ENCODE assay signal across 1 cellular context in genomic region chr6:18595774-18596528, GRCh38.
TF ChIP-seq lines count a peak whose summit lies in the region.

No MANE protein-coding gene starts in this region.

TF ChIP-seq in K562, 482 proteins besides CTCF, POLR2A, EP300 and RAD21 (continued from another document):
- TF ChIP-seq RBM14 (IDR thresholded peaks at IDR 0.05; ENCODE audit: borderline replicate concordance, insufficient read depth, low read depth, low read length) (no peak), ZNF174 (CRISPR knock-in tag; IDR thresholded peaks at IDR 0.05) (no peak), MYC (IDR thresholded peaks at IDR 0.05; ENCODE audit: low read depth, low read length) (no peak), MYC (CRISPR knock-in tag; IDR thresholded peaks at IDR 0.05; ENCODE audit: borderline replicate concordance, low read depth) (no peak), CC2D1A (IDR thresholded peaks at IDR 0.05) (0 out of 2 replicates have a peak, but pooled peaks have one; percentile 16), FOXK2 (conservative IDR thresholded peaks at IDR 0.05 in 1 of 2, IDR thresholded peaks at IDR 0.05 in 1 of 2; ENCODE audit: low read depth in 2 of 2) (no peak), ETV6 (IDR thresholded peaks at IDR 0.05; ENCODE audit: borderline replicate concordance in 1 of 2, low read depth in 2 of 2, low read length in 1 of 2) (no peak), ETV6 (CRISPR knock-in tag; IDR thresholded peaks at IDR 0.05; ENCODE audit: borderline replicate concordance) (no peak), SAFB2 (IDR thresholded peaks at IDR 0.05; ENCODE audit: borderline replicate concordance, low read depth, low read length, severe bottlenecking) (no peak), ESRRA (IDR thresholded peaks at IDR 0.05; ENCODE audit: borderline replicate concordance, low read depth) (no peak), THRAP3 (IDR thresholded peaks at IDR 0.05; ENCODE audit: borderline replicate concordance) (no peak), ZSCAN29 (IDR thresholded peaks at IDR 0.05) (no peak), RREB1 (CRISPR knock-in tag; IDR thresholded peaks at IDR 0.05) (no peak), MAZ (CRISPR knock-in tag; conservative IDR thresholded peaks at IDR 0.05 in 1 of 2, IDR thresholded peaks at IDR 0.05 in 1 of 2) (peak in 1 of 2 experiments; percentile 41; a peak in 1 of 4 replicates), CBX3 (IDR thresholded peaks at IDR 0.05; ENCODE audit: borderline replicate concordance in 1 of 2, low read length in 2 of 2) (no peak), BHLHE40 (IDR thresholded peaks at IDR 0.05; ENCODE audit: low read length) (no peak), E4F1 (CRISPR knock-in tag; IDR thresholded peaks at IDR 0.05; ENCODE audit: borderline replicate concordance) (no peak), E2F6 (IDR thresholded peaks at IDR 0.05; ENCODE audit: borderline replicate concordance in 1 of 2, extremely low read depth in 1 of 2, insufficient read depth in 1 of 2, insufficient read length in 1 of 2, low read depth in 1 of 2, low read length in 1 of 2, poor library complexity in 1 of 2, severe bottlenecking in 1 of 2) (no peak), SRF (CRISPR knock-in tag; IDR thresholded peaks at IDR 0.05) (0 out of 4 replicates have a peak, but pooled peaks of 1 of the 2 experiments have one; percentile 27), NFE2 (IDR thresholded peaks at IDR 0.05; ENCODE audit: low read depth) (no peak), NFIC (IDR thresholded peaks at IDR 0.05) (no peak), ZNF12 (CRISPR knock-in tag; IDR thresholded peaks at IDR 0.05) (no peak), ZNF766 (CRISPR knock-in tag; conservative IDR thresholded peaks at IDR 0.05) (0 out of 2 replicates have a peak, but pooled peaks have one; percentile 27), ZNF253 (CRISPR knock-in tag; conservative IDR thresholded peaks at IDR 0.05) (no peak), SMARCA4 (IDR thresholded peaks at IDR 0.05) (no peak), SMC3 (conservative IDR thresholded peaks at IDR 0.05; ENCODE audit: insufficient read depth, low read depth, low read length) (peak; percentile 74; the same call in 1 of the 2 replicates), EGR1 (conservative IDR thresholded peaks at IDR 0.05) (peak; percentile 46), ZBTB11 (CRISPR knock-in tag; IDR thresholded peaks at IDR 0.05) (no peak), TEAD4 (IDR thresholded peaks at IDR 0.05; ENCODE audit: low read length) (no peak), TEAD4 (CRISPR knock-in tag; IDR thresholded peaks at IDR 0.05; ENCODE audit: borderline replicate concordance) (no peak), STAG1 (CRISPR knock-in tag; IDR thresholded peaks at IDR 0.05; ENCODE audit: borderline replicate concordance) (peak; percentile 49; the same call in 1 of the 2 replicates), HOXB6 (CRISPR knock-in tag; IDR thresholded peaks at IDR 0.05; ENCODE audit: borderline replicate concordance) (no peak), FUS (optimal IDR thresholded peaks at IDR 0.05; ENCODE audit: low read depth, low read length) (no peak)
- TF ChIP-seq, protein P1, sequence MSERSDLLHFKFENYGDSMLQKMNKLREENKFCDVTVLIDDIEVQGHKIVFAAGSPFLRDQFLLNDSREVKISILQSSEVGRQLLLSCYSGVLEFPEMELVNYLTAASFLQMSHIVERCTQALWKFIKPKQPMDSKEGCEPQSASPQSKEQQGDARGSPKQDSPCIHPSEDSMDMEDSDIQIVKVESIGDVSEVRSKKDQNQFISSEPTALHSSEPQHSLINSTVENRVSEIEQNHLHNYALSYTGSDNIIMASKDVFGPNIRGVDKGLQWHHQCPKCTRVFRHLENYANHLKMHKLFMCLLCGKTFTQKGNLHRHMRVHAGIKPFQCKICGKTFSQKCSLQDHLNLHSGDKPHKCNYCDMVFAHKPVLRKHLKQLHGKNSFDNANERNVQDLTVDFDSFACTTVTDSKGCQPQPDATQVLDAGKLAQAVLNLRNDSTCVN (CRISPR knock-in tag; IDR thresholded peaks at IDR 0.05), result no peak
- TF ChIP-seq, protein P2, sequence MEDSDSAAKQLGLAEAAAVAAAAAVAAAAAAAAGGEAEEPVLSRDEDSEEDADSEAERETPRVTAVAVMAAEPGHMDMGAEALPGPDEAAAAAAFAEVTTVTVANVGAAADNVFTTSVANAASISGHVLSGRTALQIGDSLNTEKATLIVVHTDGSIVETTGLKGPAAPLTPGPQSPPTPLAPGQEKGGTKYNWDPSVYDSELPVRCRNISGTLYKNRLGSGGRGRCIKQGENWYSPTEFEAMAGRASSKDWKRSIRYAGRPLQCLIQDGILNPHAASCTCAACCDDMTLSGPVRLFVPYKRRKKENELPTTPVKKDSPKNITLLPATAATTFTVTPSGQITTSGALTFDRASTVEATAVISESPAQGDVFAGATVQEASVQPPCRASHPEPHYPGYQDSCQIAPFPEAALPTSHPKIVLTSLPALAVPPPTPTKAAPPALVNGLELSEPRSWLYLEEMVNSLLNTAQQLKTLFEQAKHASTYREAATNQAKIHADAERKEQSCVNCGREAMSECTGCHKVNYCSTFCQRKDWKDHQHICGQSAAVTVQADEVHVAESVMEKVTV (CRISPR knock-in tag; IDR thresholded peaks at IDR 0.05), result peak; percentile 82
- TF ChIP-seq, protein P3, sequence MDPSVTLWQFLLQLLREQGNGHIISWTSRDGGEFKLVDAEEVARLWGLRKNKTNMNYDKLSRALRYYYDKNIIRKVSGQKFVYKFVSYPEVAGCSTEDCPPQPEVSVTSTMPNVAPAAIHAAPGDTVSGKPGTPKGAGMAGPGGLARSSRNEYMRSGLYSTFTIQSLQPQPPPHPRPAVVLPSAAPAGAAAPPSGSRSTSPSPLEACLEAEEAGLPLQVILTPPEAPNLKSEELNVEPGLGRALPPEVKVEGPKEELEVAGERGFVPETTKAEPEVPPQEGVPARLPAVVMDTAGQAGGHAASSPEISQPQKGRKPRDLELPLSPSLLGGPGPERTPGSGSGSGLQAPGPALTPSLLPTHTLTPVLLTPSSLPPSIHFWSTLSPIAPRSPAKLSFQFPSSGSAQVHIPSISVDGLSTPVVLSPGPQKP (CRISPR knock-in tag; IDR thresholded peaks at IDR 0.05), result no peak
- TF ChIP-seq, protein P4, sequence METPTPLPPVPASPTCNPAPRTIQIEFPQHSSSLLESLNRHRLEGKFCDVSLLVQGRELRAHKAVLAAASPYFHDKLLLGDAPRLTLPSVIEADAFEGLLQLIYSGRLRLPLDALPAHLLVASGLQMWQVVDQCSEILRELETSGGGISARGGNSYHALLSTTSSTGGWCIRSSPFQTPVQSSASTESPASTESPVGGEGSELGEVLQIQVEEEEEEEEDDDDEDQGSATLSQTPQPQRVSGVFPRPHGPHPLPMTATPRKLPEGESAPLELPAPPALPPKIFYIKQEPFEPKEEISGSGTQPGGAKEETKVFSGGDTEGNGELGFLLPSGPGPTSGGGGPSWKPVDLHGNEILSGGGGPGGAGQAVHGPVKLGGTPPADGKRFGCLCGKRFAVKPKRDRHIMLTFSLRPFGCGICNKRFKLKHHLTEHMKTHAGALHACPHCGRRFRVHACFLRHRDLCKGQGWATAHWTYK (CRISPR knock-in tag; IDR thresholded peaks at IDR 0.05), result no peak
